Comparison of ENCODE assay signal across 1 cellular context in genomic region chr7:150753826-150754603, GRCh38.
A peak's percentile ranks its signal among the peaks of the same experiment; 100 is the strongest.
TF ChIP-seq lines count a peak whose summit lies in the region.

No MANE protein-coding gene starts in this region.

TF ChIP-seq in HepG2, 621 proteins besides CTCF, POLR2A, EP300 and RAD21:
- TF ChIP-seq KLF6 (CRISPR knock-in tag; IDR thresholded peaks at IDR 0.05) (no peak), STAG1 (CRISPR knock-in tag; IDR thresholded peaks at IDR 0.05) (peak; percentile 49), SMC3 (IDR thresholded peaks at IDR 0.05; ENCODE audit: low read length) (0 out of 2 replicates have a peak, but pooled peaks have one; percentile 17), U2AF2 (IDR thresholded peaks at IDR 0.05; ENCODE audit: low read depth, low read length) (peak; percentile 68; the same call in 1 of the 2 replicates), ZFP36L1 (CRISPR knock-in tag; IDR thresholded peaks at IDR 0.05) (no peak), ZNF484 (CRISPR knock-in tag; IDR thresholded peaks at IDR 0.05; ENCODE audit: borderline replicate concordance, low read depth) (no peak), CENPX (CRISPR knock-in tag; IDR thresholded peaks at IDR 0.05) (no peak), ARID5B (CRISPR knock-in tag; IDR thresholded peaks at IDR 0.05) (no peak), ARNT2 (CRISPR knock-in tag; IDR thresholded peaks at IDR 0.05; ENCODE audit: low read depth) (no peak), SAP130 (CRISPR knock-in tag; IDR thresholded peaks at IDR 0.05; ENCODE audit: low read depth) (no peak), ZNF792 (CRISPR knock-in tag; IDR thresholded peaks at IDR 0.05) (no peak), RFX5 (IDR thresholded peaks at IDR 0.05; ENCODE audit: low read depth, low read length) (no peak), ELF3 (CRISPR knock-in tag; IDR thresholded peaks at IDR 0.05) (no peak)
- TF ChIP-seq, protein P1, sequence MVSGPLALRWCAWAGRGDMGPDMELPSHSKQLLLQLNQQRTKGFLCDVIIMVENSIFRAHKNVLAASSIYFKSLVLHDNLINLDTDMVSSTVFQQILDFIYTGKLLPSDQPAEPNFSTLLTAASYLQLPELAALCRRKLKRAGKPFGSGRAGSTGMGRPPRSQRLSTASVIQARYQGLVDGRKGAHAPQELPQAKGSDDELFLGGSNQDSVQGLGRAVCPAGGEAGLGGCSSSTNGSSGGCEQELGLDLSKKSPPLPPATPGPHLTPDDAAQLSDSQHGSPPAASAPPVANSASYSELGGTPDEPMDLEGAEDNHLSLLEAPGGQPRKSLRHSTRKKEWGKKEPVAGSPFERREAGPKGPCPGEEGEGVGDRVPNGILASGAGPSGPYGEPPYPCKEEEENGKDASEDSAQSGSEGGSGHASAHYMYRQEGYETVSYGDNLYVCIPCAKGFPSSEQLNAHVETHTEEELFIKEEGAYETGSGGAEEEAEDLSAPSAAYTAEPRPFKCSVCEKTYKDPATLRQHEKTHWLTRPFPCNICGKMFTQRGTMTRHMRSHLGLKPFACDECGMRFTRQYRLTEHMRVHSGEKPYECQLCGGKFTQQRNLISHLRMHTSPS (CRISPR knock-in tag; IDR thresholded peaks at IDR 0.05; ENCODE audit: low read depth): no peak
- TF ChIP-seq, protein P2, sequence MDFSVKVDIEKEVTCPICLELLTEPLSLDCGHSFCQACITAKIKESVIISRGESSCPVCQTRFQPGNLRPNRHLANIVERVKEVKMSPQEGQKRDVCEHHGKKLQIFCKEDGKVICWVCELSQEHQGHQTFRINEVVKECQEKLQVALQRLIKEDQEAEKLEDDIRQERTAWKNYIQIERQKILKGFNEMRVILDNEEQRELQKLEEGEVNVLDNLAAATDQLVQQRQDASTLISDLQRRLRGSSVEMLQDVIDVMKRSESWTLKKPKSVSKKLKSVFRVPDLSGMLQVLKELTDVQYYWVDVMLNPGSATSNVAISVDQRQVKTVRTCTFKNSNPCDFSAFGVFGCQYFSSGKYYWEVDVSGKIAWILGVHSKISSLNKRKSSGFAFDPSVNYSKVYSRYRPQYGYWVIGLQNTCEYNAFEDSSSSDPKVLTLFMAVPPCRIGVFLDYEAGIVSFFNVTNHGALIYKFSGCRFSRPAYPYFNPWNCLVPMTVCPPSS (IDR thresholded peaks at IDR 0.05): no peak
